In genomic region chr2:217045725-217046475, GRCh38 we compare ENCODE assay signal across 22 cellular contexts.
DNase-seq lines count a peak whose midpoint lies in the region; ATAC-seq and TF ChIP-seq lines count a peak whose summit lies in the region.
"Had no signal": no experiment of that assay in that cellular context is flagged by ENCODE, and none has a peak within 500 bp of the region (broad histone marks: within the 10 kb centered on the region; RNA-seq: fewer than 3 reads in every experiment).

No MANE protein-coding gene starts in this region.

- H3K4me2 ChIP-seq in mammary epithelial cell (ENCODE audit: insufficient read depth, low read depth, low read length) (no peak overlapping the region), hepatocyte (no peak overlapping the region)
- H3K4me2 ChIP-seq: BLaER1 had no signal

- CTCF ChIA-PET in MCF 10A (lab: Yijun Ruan, JAX) (no interaction called here), mammary epithelial cell (lab: Charles Lee; ENCODE audit: low non-redundant PET) (no interaction called here)

- H3K36me3 ChIP-seq in breast epithelium (no peaks in the 10 kb centered on the region), mammary epithelial cell (ENCODE audit: insufficient read depth, low read length) (no peaks in the 10 kb centered on the region), hepatocyte (replicated peaks; ENCODE audit: insufficient read depth, low read depth) (no peaks in the 10 kb centered on the region), stomach smooth muscle (ENCODE audit: control insufficient read depth in 2 of 2, insufficient read depth in 2 of 2, low read length in 2 of 2) (no peaks in the 10 kb centered on the region)
- H3K36me3 ChIP-seq: BLaER1, colonic mucosa, tibial artery had no signal

- H3K27me3 ChIP-seq in breast epithelium (no peaks in the 10 kb centered on the region), mammary epithelial cell (ENCODE audit: insufficient read depth, low read length) (no peaks in the 10 kb centered on the region), hepatocyte (no peaks in the 10 kb centered on the region), stomach smooth muscle (ENCODE audit: control insufficient read depth in 1 of 2, insufficient read depth in 2 of 2, low read length in 2 of 2) (no peaks in the 10 kb centered on the region)
- H3K27me3 ChIP-seq: BLaER1, colonic mucosa, tibial artery had no signal

- BruUV-seq in MCF 10A (replicated peaks; lab: Mats Ljungman, UMichigan) (no TSS peak), mammary epithelial cell (replicated peaks; lab: Mats Ljungman, UMichigan) (no TSS peak)

- TF ChIP-seq CTCF in breast epithelium (IDR thresholded peaks at IDR 0.05) (no peak), MCF 10A (IDR thresholded peaks at IDR 0.05; ENCODE audit: unreplicated experiment) (no peak), mammary epithelial cell (conservative IDR thresholded peaks at IDR 0.05 in 1 of 2, IDR thresholded peaks at IDR 0.05 in 1 of 2; ENCODE audit: extremely low read depth in 1 of 2, insufficient read depth in 1 of 2, low read depth in 1 of 2, low read length in 2 of 2) (no peak), hepatocyte (IDR thresholded peaks at IDR 0.05; ENCODE audit: poor library complexity) (no peak), endothelial cell (IDR thresholded peaks at IDR 0.05; ENCODE audit: unreplicated experiment) (no peak)

- H3K9me3 Mint-ChIP-seq in MCF 10A (ENCODE audit: unreplicated experiment) (no peaks in the 10 kb centered on the region), endothelial cell (ENCODE audit: unreplicated experiment) (no peaks in the 10 kb centered on the region)
- H3K9me3 Mint-ChIP-seq: natural killer cell had no signal

- H3K36me3 Mint-ChIP-seq in MCF 10A (ENCODE audit: insufficient read depth, unreplicated experiment) = no peaks in the 10 kb centered on the region
- H3K36me3 Mint-ChIP-seq in T-helper 17 cell (ENCODE audit: low read depth) = no peaks in the 10 kb centered on the region
- no peaks in the 10 kb centered on the region for H3K36me3 Mint-ChIP-seq in endothelial cell (ENCODE audit: low read depth, unreplicated experiment)
- H3K36me3 Mint-ChIP-seq: activated CD8-positive, alpha-beta memory T cell treated with anti-CD3 and anti-CD28 coated beads, Interleukin-2, amount 10 ng/mL, durations not matched to agents 7 days and 5 days; natural killer cell; stimulated activated memory B cell treated with anti-CD40 and anti-IgM and Interleukin-4, amounts not matched to agents 10 μg/mL and 1 μg/mL and 100 μg/mL, for 72 hours had no signal

- H3K4me1 Mint-ChIP-seq in MCF 10A (ENCODE audit: insufficient read depth, unreplicated experiment) (no peaks in the 10 kb centered on the region), T-helper 17 cell (no peaks in the 10 kb centered on the region), endothelial cell (ENCODE audit: unreplicated experiment) (peaks cover 2% of the 10 kb centered on the region)
- H3K4me1 Mint-ChIP-seq: activated CD8-positive, alpha-beta memory T cell treated with anti-CD3 and anti-CD28 coated beads, Interleukin-2, amount 10 ng/mL, durations not matched to agents 7 days and 5 days; natural killer cell; stimulated activated memory B cell treated with anti-CD40 and anti-IgM and Interleukin-4, amounts not matched to agents 10 μg/mL and 1 μg/mL and 100 μg/mL, for 72 hours had no signal

- H3K4me1 ChIP-seq in breast epithelium = no peaks in the 10 kb centered on the region
- no peaks in the 10 kb centered on the region for H3K4me1 ChIP-seq in mammary epithelial cell (ENCODE audit: insufficient read depth, low read length)
- peaks cover 29% of the 10 kb centered on the region for H3K4me1 ChIP-seq in hepatocyte (ENCODE audit: insufficient read depth)
- peaks cover 27% of the 10 kb centered on the region for H3K4me1 ChIP-seq in stomach smooth muscle (ENCODE audit: control insufficient read depth, insufficient read depth, low read length)
- H3K4me1 ChIP-seq: colonic mucosa, psoas muscle had no signal

- DNase-seq in breast epithelium (ENCODE audit: low spot score in 2 of 2) = no peak
- no peak for DNase-seq in MCF 10A (ENCODE audit: unreplicated experiment)
- DNase-seq in mammary epithelial cell = no peak
- no peak for DNase-seq in hepatocyte (ENCODE audit: low spot score)
- DNase-seq in T-helper 17 cell = no peak
- no peak for DNase-seq in SHP77 treated with DMSO at 0.1 percent for 48 hours (lab: John Stamatoyannopoulos, UW)
- DNase-seq in endothelial cell (ENCODE audit: low spot score) = no peak
- DNase-seq: activated CD8-positive, alpha-beta memory T cell treated with anti-CD3 and anti-CD28 coated beads, Interleukin-2, amount 10 ng/mL, durations not matched to agents 7 days and 5 days; activated gamma-delta T cell; anterior cingulate cortex; colonic mucosa; natural killer cell; NCI-H2081; NCI-H526; psoas muscle; SHP77; stimulated activated CD4-positive, alpha-beta T cell treated with anti-CD3 and anti-CD28 coated beads, Interleukin-15, amount 100 ng/mL, for 24 hours; tibial artery had no signal

- in situ Hi-C loops in mammary epithelial cell (cut with MboI; ENCODE audit: low sequenced_read_pairs in 2 of 2) = no loop called here

- no peaks in the 10 kb centered on the region for H3K9me2 ChIP-seq in hepatocyte (replicated peaks; ENCODE audit: insufficient read depth)

- H3K4me3 ChIP-seq in breast epithelium (no peak overlapping the region), mammary epithelial cell (replicated peaks in 1 of 3; ENCODE audit: insufficient read depth in 1 of 3, low read depth in 2 of 3, low read length in 3 of 3) (no peak overlapping the region), hepatocyte (no peak overlapping the region), stomach smooth muscle (ENCODE audit: low read length in 2 of 2) (peak overlapping the region; percentile 3)
- H3K4me3 ChIP-seq: BLaER1, colonic mucosa, psoas muscle, tibial artery had no signal

- H3K9ac ChIP-seq in mammary epithelial cell (ENCODE audit: insufficient read depth, low read length) (no peak overlapping the region), stomach smooth muscle (ENCODE audit: low read length in 2 of 2) (no peak overlapping the region)
- H3K9ac ChIP-seq: BLaER1 had no signal

- H3K27me3 Mint-ChIP-seq in MCF 10A (ENCODE audit: insufficient read depth, unreplicated experiment) (peaks cover 17% of the 10 kb centered on the region), T-helper 17 cell (peaks cover 18% of the 10 kb centered on the region), endothelial cell (ENCODE audit: unreplicated experiment) (peaks cover 4% of the 10 kb centered on the region)

- H2AFZ ChIP-seq in mammary epithelial cell (ENCODE audit: low read depth, low read length) (peak overlapping the region; percentile 27), hepatocyte (no peak overlapping the region)

- no peaks in the 10 kb centered on the region for H3K79me2 ChIP-seq in mammary epithelial cell (ENCODE audit: insufficient read depth, low read length)
- H3K79me2 ChIP-seq in hepatocyte = no peaks in the 10 kb centered on the region

- POLR2A ChIA-PET in MCF 10A (lab: Yijun Ruan, JAX) = interaction anchor here (0.6 kb wide), 1 partner anchor 266 kb away, joined by 3 read pairs; no protein-coding TSS in a partner anchor

- intact Hi-C loops in breast epithelium (cut with DNase I; ENCODE audit: low total_unique reads) (no loop called here), MCF 10A (cut with micrococcal nuclease) (loop anchor here (10.0 kb wide), 1 partner anchor 99 kb away; no protein-coding TSS in a partner anchor), mammary epithelial cell (cut with micrococcal nuclease) (loop anchor here (5.0 kb wide), 1 partner anchor 96 kb away; no protein-coding TSS in a partner anchor)

- ATAC-seq in T-helper 17 cell = no peak
- ATAC-seq: activated CD8-positive, alpha-beta memory T cell treated with anti-CD3 and anti-CD28 coated beads, Interleukin-2, amount 10 ng/mL, durations not matched to agents 7 days and 5 days; natural killer cell; psoas muscle; stimulated activated memory B cell treated with anti-CD40 and anti-IgM and Interleukin-4, amounts not matched to agents 10 μg/mL and 1 μg/mL and 100 μg/mL, for 72 hours had no signal

- no peaks in the 10 kb centered on the region for H3K9me3 ChIP-seq in breast epithelium
- H3K9me3 ChIP-seq in mammary epithelial cell (replicated peaks; ENCODE audit: insufficient read depth, low read length) = no peaks in the 10 kb centered on the region
- H3K9me3 ChIP-seq in hepatocyte (ENCODE audit: low read depth) = no peaks in the 10 kb centered on the region
- no peaks in the 10 kb centered on the region for H3K9me3 ChIP-seq in stomach smooth muscle (ENCODE audit: control insufficient read depth in 2 of 2, low read length in 2 of 2)
- H3K9me3 ChIP-seq in T-helper 17 cell (ENCODE audit: control insufficient read depth, low read length, poor library complexity, severe bottlenecking) = no peaks in the 10 kb centered on the region
- H3K9me3 ChIP-seq: colonic mucosa, psoas muscle, tibial artery had no signal

- 28% methylated on average over 7 of the region's 7 CpGs for WGBS in mammary epithelial cell (ENCODE audit: low coverage, missing lambda C conversion rate)
- WGBS in hepatocyte (ENCODE audit: low lambda C conversion rate, missing lambda C conversion rate) = 71% methylated on average over 7 of the region's 7 CpGs

- H4K20me1 ChIP-seq in mammary epithelial cell (ENCODE audit: insufficient read depth, low read length) (no peaks in the 10 kb centered on the region), hepatocyte (ENCODE audit: insufficient read depth, poor library complexity, severe bottlenecking) (no peaks in the 10 kb centered on the region)
- H4K20me1 ChIP-seq: BLaER1 had no signal

- peak overlapping the region; percentile 19 to 55 for H3K27ac ChIP-seq in breast epithelium
- no peak overlapping the region for H3K27ac ChIP-seq in mammary epithelial cell (ENCODE audit: insufficient read depth, low read depth, low read length)
- peak overlapping the region; percentile 77 for H3K27ac ChIP-seq in hepatocyte
- no peak overlapping the region for H3K27ac ChIP-seq in stomach smooth muscle (ENCODE audit: low read length)
- H3K27ac ChIP-seq: BLaER1, colonic mucosa, HL-60, psoas muscle had no signal

- H3K4me3 Mint-ChIP-seq in MCF 10A (ENCODE audit: unreplicated experiment) (no peak overlapping the region), T-helper 17 cell (no peak overlapping the region), endothelial cell (ENCODE audit: unreplicated experiment) (no peak overlapping the region)
- H3K4me3 Mint-ChIP-seq: activated CD8-positive, alpha-beta memory T cell treated with anti-CD3 and anti-CD28 coated beads, Interleukin-2, amount 10 ng/mL, durations not matched to agents 7 days and 5 days; natural killer cell; stimulated activated memory B cell treated with anti-CD40 and anti-IgM and Interleukin-4, amounts not matched to agents 10 μg/mL and 1 μg/mL and 100 μg/mL, for 72 hours had no signal

- dilution Hi-C loops in mammary epithelial cell (cut with HindIII; ENCODE audit: low sequenced_read_pairs) = no loop called here

- H3K27ac Mint-ChIP-seq in MCF 10A (ENCODE audit: low read depth, unreplicated experiment) = no peak overlapping the region
- H3K27ac Mint-ChIP-seq in T-helper 17 cell = no peak overlapping the region
- H3K27ac Mint-ChIP-seq in endothelial cell (ENCODE audit: unreplicated experiment) = no peak overlapping the region
- H3K27ac Mint-ChIP-seq: activated CD8-positive, alpha-beta memory T cell treated with anti-CD3 and anti-CD28 coated beads, Interleukin-2, amount 10 ng/mL, durations not matched to agents 7 days and 5 days; natural killer cell; stimulated activated memory B cell treated with anti-CD40 and anti-IgM and Interleukin-4, amounts not matched to agents 10 μg/mL and 1 μg/mL and 100 μg/mL, for 72 hours had no signal

- TF ChIP-seq POLR2A in breast epithelium (IDR thresholded peaks at IDR 0.05) = no peak

Comparison
In these comparisons a context has a peak if more than half of its experiments do, and no peak if none do; other contexts are left out.
1. H3K27ac ChIP-seq: peak in breast epithelium (2 of 2) and hepatocyte (single experiment); none in mammary epithelial cell (single experiment) and stomach smooth muscle (single experiment).
2. H3K4me3 ChIP-seq: peak in stomach smooth muscle (2 of 2); none in breast epithelium (0 of 3), mammary epithelial cell (0 of 3) and hepatocyte (single experiment).